Comparison of ENCODE assay signal across 1 cellular context in genomic region chr1:193932979-193933378, GRCh38.
TF ChIP-seq lines count a peak whose summit lies in the region.

No MANE protein-coding gene starts in this region.

TF ChIP-seq in liver, 16 proteins besides CTCF, POLR2A, EP300 and RAD21 (continued from another document):
- TF ChIP-seq REST (IDR thresholded peaks at IDR 0.05) (no peak), HNF4A (conservative IDR thresholded peaks at IDR 0.05) (peak; percentile 54 to 60), NR2F2 (IDR thresholded peaks at IDR 0.05) (peak; percentile 52), HNF4G (IDR thresholded peaks at IDR 0.05) (no peak)
- TF ChIP-seq, protein P1, sequence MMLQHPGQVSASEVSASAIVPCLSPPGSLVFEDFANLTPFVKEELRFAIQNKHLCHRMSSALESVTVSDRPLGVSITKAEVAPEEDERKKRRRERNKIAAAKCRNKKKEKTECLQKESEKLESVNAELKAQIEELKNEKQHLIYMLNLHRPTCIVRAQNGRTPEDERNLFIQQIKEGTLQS (IDR thresholded peaks at IDR 0.05), result no peak
